Comparison of ENCODE assay signal across 30 cellular contexts in genomic region chr19:46881092-46881491, GRCh38.
"Had no signal": no experiment of that assay in that cellular context is flagged by ENCODE, and none has a peak within 500 bp of the region (broad histone marks: within the 10 kb centered on the region; RNA-seq: fewer than 3 reads in every experiment).

No MANE protein-coding gene starts in this region.

- H3K4me3 Mint-ChIP-seq: activated CD4-positive, alpha-beta T cell treated with anti-CD3 and anti-CD28 coated beads for 36 hours; activated CD4-positive, alpha-beta T cell treated with anti-CD3 and anti-CD28 coated beads, Interleukin-2, amount 10 ng/mL, durations not matched to agents 7 days and 5 days; activated CD8-positive, alpha-beta T cell treated with anti-CD3 and anti-CD28 coated beads, Interleukin-2, amount 10 ng/mL, durations not matched to agents 7 days and 5 days; activated naive CD4-positive, alpha-beta T cell treated with anti-CD3 and anti-CD28 coated beads, Interleukin-2, amount 50 U/mL, for 24 hours; activated naive CD8-positive, alpha-beta T cell treated with anti-CD3 and anti-CD28 coated beads, Interleukin-2, amount 10 ng/mL, durations not matched to agents 7 days and 5 days; activated T-cell treated with anti-CD3 and anti-CD28 coated beads, Interleukin-2, amount 50 U/mL, for 24 hours; central memory CD8-positive, alpha-beta T cell had no signal

- H3K36me3 Mint-ChIP-seq: activated naive CD4-positive, alpha-beta T cell treated with anti-CD3 and anti-CD28 coated beads, Interleukin-2, amount 50 U/mL, for 24 hours; activated naive CD8-positive, alpha-beta T cell treated with anti-CD3 and anti-CD28 coated beads, Interleukin-2, amount 10 ng/mL, durations not matched to agents 7 days and 5 days had no signal

- ATAC-seq: activated CD4-positive, alpha-beta T cell treated with anti-CD3 and anti-CD28 coated beads for 36 hours; activated CD4-positive, CD25-positive, alpha-beta regulatory T cell treated with anti-CD3 and anti-CD28 coated beads, Interleukin-2, amount 50 U/mL, for 24 hours; activated CD8-positive, alpha-beta T cell treated with anti-CD3 and anti-CD28 coated beads, Interleukin-2, amount 10 ng/mL, durations not matched to agents 7 days and 5 days; Panc1 had no signal

- H3K36me3 ChIP-seq: ascending aorta, cardiac muscle cell, SJCRH30 had no signal

- H3K9me3 ChIP-seq: ascending aorta, SJCRH30 had no signal

- H3K4me3 ChIP-seq: ascending aorta, cardiac muscle cell, SJCRH30, SK-N-MC had no signal

- H3K27ac Mint-ChIP-seq: activated CD4-positive, alpha-beta T cell treated with anti-CD3 and anti-CD28 coated beads for 36 hours; activated CD4-positive, alpha-beta T cell treated with anti-CD3 and anti-CD28 coated beads, Interleukin-2, amount 10 ng/mL, durations not matched to agents 7 days and 5 days; activated CD8-positive, alpha-beta T cell treated with anti-CD3 and anti-CD28 coated beads, Interleukin-2, amount 10 ng/mL, durations not matched to agents 7 days and 5 days; activated naive CD4-positive, alpha-beta T cell treated with anti-CD3 and anti-CD28 coated beads, Interleukin-2, amount 50 U/mL, for 24 hours; activated naive CD8-positive, alpha-beta T cell treated with anti-CD3 and anti-CD28 coated beads, Interleukin-2, amount 10 ng/mL, durations not matched to agents 7 days and 5 days; activated T-cell treated with anti-CD3 and anti-CD28 coated beads, Interleukin-2, amount 50 U/mL, for 24 hours; activated T-helper 2 cell treated with anti-CD3 and anti-CD28 coated beads, Interferon-gamma antibody, Interleukin-2, Interleukin-4, amounts not matched to agents 10 μg/mL and 5 μg/mL and 100 μg/mL, durations not matched to agents 14 hours and 24 hours and 36 hours had no signal

- H3K27ac ChIP-seq: ascending aorta, cardiac muscle cell, SJCRH30, SK-N-MC had no signal

- H3K4me1 Mint-ChIP-seq: activated CD4-positive, alpha-beta T cell treated with anti-CD3 and anti-CD28 coated beads, Interleukin-2, amount 10 ng/mL, durations not matched to agents 7 days and 5 days had no signal

- DNase-seq: activated CD4-positive, alpha-beta T cell treated with anti-CD3 and anti-CD28 coated beads for 36 hours; activated CD4-positive, alpha-beta T cell treated with anti-CD3 and anti-CD28 coated beads, Interleukin-2, amount 10 ng/mL, durations not matched to agents 7 days and 5 days; activated CD4-positive, alpha-beta T cell treated with anti-CD3 and anti-CD28 coated beads, Interleukin-2, amount 50 U/mL, for 48 hours; activated CD8-positive, alpha-beta T cell treated with anti-CD3 and anti-CD28 coated beads, Interleukin-2, amount 10 ng/mL, durations not matched to agents 7 days and 5 days; activated gamma-delta T cell; activated naive CD4-positive, alpha-beta T cell treated with Interleukin-2 at 50 U/mL for 16 hours; activated naive CD8-positive, alpha-beta T cell treated with anti-CD3 and anti-CD28 coated beads, Interleukin-2, amount 10 ng/mL, durations not matched to agents 7 days and 5 days; activated T-cell treated with anti-CD3 and anti-CD28 coated beads, Interleukin-2, amount 50 U/mL, for 24 hours; amygdala; NCI-H1105; NCI-H1417 treated with DMSO at 0.1 percent for 48 hours; NCI-H187 treated with DMSO at 0.1 percent for 48 hours; NCI-H2081; NCI-H2171 treated with DMSO at 0.1 percent for 48 hours; NCI-H2227 treated with DMSO at 0.1 percent for 48 hours; NCI-H446; NCI-H510A treated with DMSO at 0.1 percent for 48 hours; NCI-H526 treated with DMSO at 0.1 percent for 48 hours; NCI-H774; SHP77; SJCRH30; T1000 had no signal

- H3K27me3 ChIP-seq: ascending aorta, cardiac muscle cell, SJCRH30 had no signal

- H3K27me3 Mint-ChIP-seq: activated CD4-positive, alpha-beta T cell treated with anti-CD3 and anti-CD28 coated beads for 36 hours; activated CD4-positive, alpha-beta T cell treated with anti-CD3 and anti-CD28 coated beads, Interleukin-2, amount 10 ng/mL, durations not matched to agents 7 days and 5 days; activated naive CD4-positive, alpha-beta T cell treated with anti-CD3 and anti-CD28 coated beads, Interleukin-2, amount 50 U/mL, for 24 hours; activated naive CD8-positive, alpha-beta T cell treated with anti-CD3 and anti-CD28 coated beads, Interleukin-2, amount 10 ng/mL, durations not matched to agents 7 days and 5 days; activated T-cell treated with anti-CD3 and anti-CD28 coated beads, Interleukin-2, amount 50 U/mL, for 24 hours; central memory CD8-positive, alpha-beta T cell had no signal

- H3K9me3 Mint-ChIP-seq: activated CD4-positive, alpha-beta T cell treated with anti-CD3 and anti-CD28 coated beads, Interleukin-2, amount 10 ng/mL, durations not matched to agents 7 days and 5 days; activated naive CD4-positive, alpha-beta T cell treated with anti-CD3 and anti-CD28 coated beads, Interleukin-2, amount 50 U/mL, for 24 hours; activated naive CD8-positive, alpha-beta T cell treated with anti-CD3 and anti-CD28 coated beads, Interleukin-2, amount 10 ng/mL, durations not matched to agents 7 days and 5 days; activated T-cell treated with anti-CD3 and anti-CD28 coated beads, Interleukin-2, amount 50 U/mL, for 24 hours; activated T-helper 2 cell treated with anti-CD3 and anti-CD28 coated beads, Interferon-gamma antibody, Interleukin-2, Interleukin-4, amounts not matched to agents 10 μg/mL and 5 μg/mL and 100 μg/mL, durations not matched to agents 14 hours and 24 hours and 36 hours; central memory CD8-positive, alpha-beta T cell had no signal
